In genomic region chr2:165621086-165621560, GRCh38 we compare ENCODE assay signal across 17 cellular contexts.
DNase-seq lines count a peak whose midpoint lies in the region; ATAC-seq and TF ChIP-seq lines count a peak whose summit lies in the region.
"Had no signal": no experiment of that assay in that cellular context is flagged by ENCODE, and none has a peak within 500 bp of the region (broad histone marks: within the 10 kb centered on the region; RNA-seq: fewer than 3 reads in every experiment).

No MANE protein-coding gene starts in this region.

- no peak for TF ChIP-seq CTCF in prostate gland (IDR thresholded peaks at IDR 0.05)

- POLR2A ChIA-PET in CD4-positive, alpha-beta memory T cell (lab: Charles Lee; ENCODE audit: partially characterized antibody): no interaction called here

- no peaks in the 10 kb centered on the region for H3K9me3 ChIP-seq in prostate gland
- H3K9me3 ChIP-seq in CD4-positive, alpha-beta memory T cell (ENCODE audit: control insufficient read depth in 1 of 2, low read length in 2 of 2): no peaks in the 10 kb centered on the region

- H3K27ac Mint-ChIP-seq in activated naive CD8-positive, alpha-beta T cell treated with anti-CD3 and anti-CD28 coated beads, Interleukin-2, amount 50 U/mL, for 24 hours: no peak overlapping the region
- no peak overlapping the region for H3K27ac Mint-ChIP-seq in CD4-positive, alpha-beta memory T cell
- H3K27ac Mint-ChIP-seq: activated CD4-positive, alpha-beta T cell treated with anti-CD3 and anti-CD28 coated beads, Interleukin-2, amount 10 ng/mL, durations not matched to agents 7 days and 5 days; CD8-positive, alpha-beta T cell; natural killer cell had no signal

- no peaks in the 10 kb centered on the region for H3K36me3 Mint-ChIP-seq in activated naive CD8-positive, alpha-beta T cell treated with anti-CD3 and anti-CD28 coated beads, Interleukin-2, amount 50 U/mL, for 24 hours (ENCODE audit: low read depth)
- no peaks in the 10 kb centered on the region for H3K36me3 Mint-ChIP-seq in CD4-positive, alpha-beta memory T cell
- H3K36me3 Mint-ChIP-seq: CD8-positive, alpha-beta T cell had no signal

- TF ChIP-seq POLR2A in prostate gland (IDR thresholded peaks at IDR 0.05): no peak

- peaks cover 3% of the 10 kb centered on the region for H3K27me3 Mint-ChIP-seq in activated naive CD8-positive, alpha-beta T cell treated with anti-CD3 and anti-CD28 coated beads, Interleukin-2, amount 50 U/mL, for 24 hours
- H3K27me3 Mint-ChIP-seq in CD4-positive, alpha-beta memory T cell: peaks cover 3 to 10% of the 10 kb centered on the region in 2 donors
- H3K27me3 Mint-ChIP-seq: activated CD4-positive, alpha-beta T cell treated with anti-CD3 and anti-CD28 coated beads, Interleukin-2, amount 10 ng/mL, durations not matched to agents 7 days and 5 days had no signal

- no peaks in the 10 kb centered on the region for H3K9me3 Mint-ChIP-seq in activated naive CD8-positive, alpha-beta T cell treated with anti-CD3 and anti-CD28 coated beads, Interleukin-2, amount 50 U/mL, for 24 hours
- H3K9me3 Mint-ChIP-seq in CD4-positive, alpha-beta memory T cell: peaks cover 0 to 14% (median 3%) of the 10 kb centered on the region in 8 donors
- H3K9me3 Mint-ChIP-seq: activated CD4-positive, alpha-beta T cell treated with anti-CD3 and anti-CD28 coated beads, Interleukin-2, amount 10 ng/mL, durations not matched to agents 7 days and 5 days had no signal

- H3K36me3 ChIP-seq in prostate gland: no peaks in the 10 kb centered on the region
- no peaks in the 10 kb centered on the region for H3K36me3 ChIP-seq in CD4-positive, alpha-beta memory T cell (ENCODE audit: insufficient read depth, low read length)

- WGBS in prostate gland: 9% methylated on average over 5 of the region's 5 CpGs

- H3K27me3 ChIP-seq in prostate gland (replicated peaks; ENCODE audit: insufficient read depth): no peaks in the 10 kb centered on the region
- H3K27me3 ChIP-seq in CD4-positive, alpha-beta memory T cell (ENCODE audit: insufficient read depth, low read length): no peaks in the 10 kb centered on the region

- no peak overlapping the region for H3K4me3 ChIP-seq in prostate gland
- no peak overlapping the region for H3K4me3 ChIP-seq in CD4-positive, alpha-beta memory T cell (ENCODE audit: low read length in 2 of 2)

- CTCF ChIA-PET in CD4-positive, alpha-beta memory T cell (lab: Charles Lee; ENCODE audit: partially characterized antibody): no interaction called here

- H3K4me1 ChIP-seq in prostate gland (replicated peaks): no peaks in the 10 kb centered on the region
- no peaks in the 10 kb centered on the region for H3K4me1 ChIP-seq in CD4-positive, alpha-beta memory T cell (ENCODE audit: insufficient read depth, low read length)

- no peaks in the 10 kb centered on the region for H3K4me1 Mint-ChIP-seq in activated naive CD8-positive, alpha-beta T cell treated with anti-CD3 and anti-CD28 coated beads, Interleukin-2, amount 50 U/mL, for 24 hours
- H3K4me1 Mint-ChIP-seq in CD4-positive, alpha-beta memory T cell: no peaks in the 10 kb centered on the region
- H3K4me1 Mint-ChIP-seq: activated CD4-positive, alpha-beta T cell treated with anti-CD3 and anti-CD28 coated beads, Interleukin-2, amount 10 ng/mL, durations not matched to agents 7 days and 5 days; natural killer cell had no signal

- H3K27ac ChIP-seq in epithelial cell of prostate (peak overlapping the region; percentile 44), prostate gland (peak overlapping the region in 1 of 2 donors; percentile 0)
- H3K27ac ChIP-seq in CD4-positive, alpha-beta memory T cell (ENCODE audit: low read depth, low read length): no peak overlapping the region

- no peak overlapping the region for H3K4me3 Mint-ChIP-seq in activated naive CD8-positive, alpha-beta T cell treated with anti-CD3 and anti-CD28 coated beads, Interleukin-2, amount 50 U/mL, for 24 hours
- H3K4me3 Mint-ChIP-seq in CD4-positive, alpha-beta memory T cell: no peak overlapping the region
- H3K4me3 Mint-ChIP-seq: activated CD4-positive, alpha-beta T cell treated with anti-CD3 and anti-CD28 coated beads, Interleukin-2, amount 10 ng/mL, durations not matched to agents 7 days and 5 days; CD8-positive, alpha-beta T cell; natural killer cell had no signal

- peak; percentile 31 for DNase-seq in Daoy (ENCODE audit: low read depth)
- DNase-seq in NCI-H460 (ENCODE audit: extremely low read depth, low read depth): peak; percentile 23
- DNase-seq in epithelial cell of prostate (ENCODE audit: low read depth, low spot score): no peak
- peak; percentile 41 for DNase-seq in prostate gland (ENCODE audit: low spot score)
- DNase-seq in activated naive CD8-positive, alpha-beta T cell treated with anti-CD3 and anti-CD28 coated beads, Interleukin-2, amount 50 U/mL, for 24 hours: no peak
- DNase-seq in CD4-positive, alpha-beta memory T cell: no peak
- no peak for DNase-seq in stimulated activated CD4-positive, alpha-beta T cell treated with anti-CD3 and anti-CD28 coated beads, Interleukin-1b, Interleukin-23, amount 100 ng/mL, for 48 hours
- no peak for DNase-seq in ureter (ENCODE audit: low spot score)
- DNase-seq: activated CD4-positive, alpha-beta T cell treated with anti-CD3 and anti-CD28 coated beads, Interleukin-2, amount 10 ng/mL, durations not matched to agents 7 days and 5 days; activated naive CD4-positive, alpha-beta T cell treated with anti-CD3 and anti-CD28 coated beads, Interleukin-2, amount 50 U/mL, for 16 hours; CD8-positive, alpha-beta T cell; effector CD4-positive, alpha-beta T cell; natural killer cell; NCI-H1048; NK-92 treated with Interleukin-12 subunit alpha and Interleukin-12 subunit beta, amount 100 ng/mL, for 24 hours; stimulated activated CD4-positive, alpha-beta T cell treated with anti-CD3 and anti-CD28 coated beads, Interleukin-2, amount 100 ng/mL, for 24 hours; substantia nigra had no signal

- ATAC-seq in activated naive CD8-positive, alpha-beta T cell treated with anti-CD3 and anti-CD28 coated beads, Interleukin-2, amount 50 U/mL, for 24 hours: no peak
- ATAC-seq: CD8-positive, alpha-beta T cell; natural killer cell had no signal

- intact Hi-C loops in prostate gland (cut with DNase I): no loop called here
- intact Hi-C loops in CD4-positive, alpha-beta memory T cell (cut with micrococcal nuclease): no loop called here

Comparison
In these comparisons a context has a peak if more than half of its experiments do, and no peak if none do; other contexts are left out.
1. DNase-seq: peak in Daoy (single experiment), NCI-H460 (single experiment) and prostate gland (single experiment); none in epithelial cell of prostate (single experiment), activated naive CD8-positive, alpha-beta T cell treated with anti-CD3 and anti-CD28 coated beads, Interleukin-2, amount 50 U/mL, for 24 hours (single experiment), CD4-positive, alpha-beta memory T cell (0 of 5), stimulated activated CD4-positive, alpha-beta T cell treated with anti-CD3 and anti-CD28 coated beads, Interleukin-1b, Interleukin-23, amount 100 ng/mL, for 48 hours (single experiment) and ureter (single experiment).